ENCODE assay signal across 8 cellular contexts in the genomic region with DNA sequence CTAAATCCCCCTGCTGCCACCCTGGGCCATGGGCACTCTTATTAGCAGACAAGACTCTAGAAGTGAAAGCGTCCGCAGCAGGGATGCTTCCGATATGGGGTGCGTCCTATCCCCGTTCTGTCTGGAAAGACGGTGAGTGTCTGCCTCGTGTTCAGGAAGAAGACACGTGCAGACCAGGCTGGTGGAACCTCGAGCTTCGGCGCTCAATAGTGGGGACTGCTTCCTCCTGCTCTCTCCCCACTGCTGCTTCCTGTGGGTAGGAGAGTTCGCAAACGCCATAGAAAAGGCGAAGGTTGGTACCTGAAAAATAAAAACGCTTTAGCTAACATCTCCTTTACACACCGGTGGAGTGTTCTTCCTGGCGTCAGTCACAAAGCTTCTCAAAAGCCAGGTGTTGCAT.
DNase-seq lines count a peak whose midpoint lies in the region; ATAC-seq lines count a peak whose summit lies in the region.
"Not testable (repeated sequence)": the region's sequence is repeated elsewhere in the genome, so short reads cannot be mapped to it uniquely, and the experiment has no call there.

No MANE protein-coding gene starts in this region.

- H3K27me3 Mint-ChIP-seq in CD4-positive, alpha-beta memory T cell; activated CD8-positive, alpha-beta T cell treated with anti-CD3 and anti-CD28 coated beads, Interleukin-2, amount 10 ng/mL, durations not matched to agents 7 days and 5 days (ENCODE audit: low read depth); activated T-helper 1 cell treated with anti-CD3 and anti-CD28 coated beads, Interleukin-12 subunit alpha, Interleukin-12 subunit beta, Interleukin-2, Interleukin-4 antibody, amounts not matched to agents 30 ng/mL and 10 ng/mL and 1 ng/mL, durations not matched to agents 14 hours and 24 hours and 36 hours (ENCODE audit: insufficient read depth); activated naive CD8-positive, alpha-beta T cell; effector memory CD8-positive, alpha-beta T cell; stimulated activated naive CD8-positive, alpha-beta T cell treated with anti-CD3 and anti-CD28 coated beads, Interleukin-15, Interleukin-2, amounts not matched to agents 100 ng/mL and 50 ng/mL, for 24 hours: not testable (repeated sequence)

- not testable (repeated sequence) for ATAC-seq in activated CD8-positive, alpha-beta T cell treated with anti-CD3 and anti-CD28 coated beads, Interleukin-2, amount 10 ng/mL, durations not matched to agents 7 days and 5 days; effector memory CD8-positive, alpha-beta T cell (replicated peaks)

- peaks cover 69% of the 10 kb centered on the region for H3K4me1 ChIP-seq in CD4-positive, alpha-beta memory T cell (ENCODE audit: insufficient read depth, low read length)

- H3K36me3 Mint-ChIP-seq in CD4-positive, alpha-beta memory T cell; activated T-helper 1 cell treated with anti-CD3 and anti-CD28 coated beads, Interleukin-12 subunit alpha, Interleukin-12 subunit beta, Interleukin-2, Interleukin-4 antibody, amounts not matched to agents 30 ng/mL and 10 ng/mL and 1 ng/mL, durations not matched to agents 14 hours and 24 hours and 36 hours (ENCODE audit: low read depth); activated naive CD8-positive, alpha-beta T cell; effector memory CD8-positive, alpha-beta T cell (ENCODE audit: insufficient read depth); stimulated activated naive CD8-positive, alpha-beta T cell treated with anti-CD3 and anti-CD28 coated beads, Interleukin-15, Interleukin-2, amounts not matched to agents 100 ng/mL and 50 ng/mL, for 24 hours (ENCODE audit: low read depth): not testable (repeated sequence)
- peaks cover 14% of the 10 kb centered on the region for H3K36me3 Mint-ChIP-seq in activated CD8-positive, alpha-beta T cell treated with anti-CD3 and anti-CD28 coated beads, Interleukin-2, amount 10 ng/mL, durations not matched to agents 7 days and 5 days (ENCODE audit: low read depth)

- POLR2A ChIA-PET in CD4-positive, alpha-beta memory T cell (lab: Charles Lee; ENCODE audit: partially characterized antibody): interaction anchor here (3.1 kb wide), 1 partner anchor 8 kb away, joined by 18 read pairs; no protein-coding TSS in a partner anchor
- POLR2A ChIA-PET in activated CD8-positive, alpha-beta T cell treated with anti-CD3 and anti-CD28 coated beads, Interleukin-2, amount 10 ng/mL, durations not matched to agents 7 days and 5 days (lab: Charles Lee): not testable (repeated sequence)

- H3K4me3 Mint-ChIP-seq in CD4-positive, alpha-beta memory T cell: peak overlapping the region; percentile 8 to 81 (median 65)
- peak overlapping the region; percentile 20 for H3K4me3 Mint-ChIP-seq in activated CD8-positive, alpha-beta T cell treated with anti-CD3 and anti-CD28 coated beads, Interleukin-2, amount 10 ng/mL, durations not matched to agents 7 days and 5 days
- H3K4me3 Mint-ChIP-seq in activated T-helper 1 cell treated with anti-CD3 and anti-CD28 coated beads, Interleukin-12 subunit alpha, Interleukin-12 subunit beta, Interleukin-2, Interleukin-4 antibody, amounts not matched to agents 30 ng/mL and 10 ng/mL and 1 ng/mL, durations not matched to agents 14 hours and 24 hours and 36 hours: peak overlapping the region; percentile 15
- H3K4me3 Mint-ChIP-seq in activated naive CD8-positive, alpha-beta T cell: peak overlapping the region; percentile 22
- peak overlapping the region; percentile 29 to 43 for H3K4me3 Mint-ChIP-seq in effector memory CD8-positive, alpha-beta T cell
- H3K4me3 Mint-ChIP-seq in stimulated activated naive CD8-positive, alpha-beta T cell treated with anti-CD3 and anti-CD28 coated beads, Interleukin-15, Interleukin-2, amounts not matched to agents 100 ng/mL and 50 ng/mL, for 24 hours: peak overlapping the region; percentile 14

- not testable (repeated sequence) for H3K27me3 ChIP-seq in CD4-positive, alpha-beta memory T cell (ENCODE audit: insufficient read depth, low read length)

- intact Hi-C loops in CD4-positive, alpha-beta memory T cell (cut with micrococcal nuclease); activated T-helper 1 cell treated with anti-CD3 and anti-CD28 coated beads, Interleukin-12 subunit alpha, Interleukin-12 subunit beta, Interleukin-2, Interleukin-4 antibody, amounts not matched to agents 30 ng/mL and 10 ng/mL and 1 ng/mL, durations not matched to agents 14 hours and 24 hours and 36 hours (cut with micrococcal nuclease): not testable (repeated sequence)

- peak overlapping the region; percentile 47 to 92 (median 82) for H3K27ac Mint-ChIP-seq in CD4-positive, alpha-beta memory T cell
- peak overlapping the region; percentile 77 for H3K27ac Mint-ChIP-seq in activated CD8-positive, alpha-beta T cell treated with anti-CD3 and anti-CD28 coated beads, Interleukin-2, amount 10 ng/mL, durations not matched to agents 7 days and 5 days
- peak overlapping the region; percentile 70 for H3K27ac Mint-ChIP-seq in activated T-helper 1 cell treated with anti-CD3 and anti-CD28 coated beads, Interleukin-12 subunit alpha, Interleukin-12 subunit beta, Interleukin-2, Interleukin-4 antibody, amounts not matched to agents 30 ng/mL and 10 ng/mL and 1 ng/mL, durations not matched to agents 14 hours and 24 hours and 36 hours
- peak overlapping the region; percentile 92 for H3K27ac Mint-ChIP-seq in activated naive CD8-positive, alpha-beta T cell
- peak overlapping the region; percentile 46 to 78 for H3K27ac Mint-ChIP-seq in effector memory CD8-positive, alpha-beta T cell
- peak overlapping the region; percentile 82 for H3K27ac Mint-ChIP-seq in stimulated activated naive CD8-positive, alpha-beta T cell treated with anti-CD3 and anti-CD28 coated beads, Interleukin-15, Interleukin-2, amounts not matched to agents 100 ng/mL and 50 ng/mL, for 24 hours

- CTCF ChIA-PET in CD4-positive, alpha-beta memory T cell (lab: Charles Lee; ENCODE audit: partially characterized antibody): interaction anchor here (2.1 to 15.1 kb wide), 2 partner anchors 9 to 19 kb away, joined by 14 to 279 read pairs; no protein-coding TSS in a partner anchor
- CTCF ChIA-PET in activated CD8-positive, alpha-beta T cell treated with anti-CD3 and anti-CD28 coated beads, Interleukin-2, amount 10 ng/mL, durations not matched to agents 7 days and 5 days (lab: Charles Lee): interaction anchor here (1.7 to 2.5 kb wide), 2 partner anchors 10 to 12 kb away, joined by 6 to 13 read pairs; no protein-coding TSS in a partner anchor

- H3K9me3 Mint-ChIP-seq in CD4-positive, alpha-beta memory T cell; activated CD8-positive, alpha-beta T cell treated with anti-CD3 and anti-CD28 coated beads, Interleukin-2, amount 10 ng/mL, durations not matched to agents 7 days and 5 days (ENCODE audit: insufficient read depth); activated T-helper 1 cell treated with anti-CD3 and anti-CD28 coated beads, Interleukin-12 subunit alpha, Interleukin-12 subunit beta, Interleukin-2, Interleukin-4 antibody, amounts not matched to agents 30 ng/mL and 10 ng/mL and 1 ng/mL, durations not matched to agents 14 hours and 24 hours and 36 hours; activated naive CD8-positive, alpha-beta T cell (ENCODE audit: low read depth); effector memory CD8-positive, alpha-beta T cell; stimulated activated naive CD8-positive, alpha-beta T cell treated with anti-CD3 and anti-CD28 coated beads, Interleukin-15, Interleukin-2, amounts not matched to agents 100 ng/mL and 50 ng/mL, for 24 hours: not testable (repeated sequence)

- H3K9me3 ChIP-seq in CD4-positive, alpha-beta memory T cell (ENCODE audit: control insufficient read depth in 1 of 2, low read length in 2 of 2); KOPT-K1 (ENCODE audit: insufficient read depth, low read length, poor library complexity, severe bottlenecking): not testable (repeated sequence)

- not testable (repeated sequence) for H3K4me3 ChIP-seq in CD4-positive, alpha-beta memory T cell (ENCODE audit: low read length in 2 of 2)

- H3K4me1 Mint-ChIP-seq in CD4-positive, alpha-beta memory T cell: peaks cover 41 to 73% (median 58%) of the 10 kb centered on the region in 4 donors
- peaks cover 75% of the 10 kb centered on the region for H3K4me1 Mint-ChIP-seq in activated CD8-positive, alpha-beta T cell treated with anti-CD3 and anti-CD28 coated beads, Interleukin-2, amount 10 ng/mL, durations not matched to agents 7 days and 5 days (ENCODE audit: low read depth)
- peaks cover 76% of the 10 kb centered on the region for H3K4me1 Mint-ChIP-seq in activated T-helper 1 cell treated with anti-CD3 and anti-CD28 coated beads, Interleukin-12 subunit alpha, Interleukin-12 subunit beta, Interleukin-2, Interleukin-4 antibody, amounts not matched to agents 30 ng/mL and 10 ng/mL and 1 ng/mL, durations not matched to agents 14 hours and 24 hours and 36 hours (ENCODE audit: low read depth)
- H3K4me1 Mint-ChIP-seq in activated naive CD8-positive, alpha-beta T cell (ENCODE audit: low read depth): peaks cover 73% of the 10 kb centered on the region
- peaks cover 38 to 48% of the 10 kb centered on the region in 2 donors for H3K4me1 Mint-ChIP-seq in effector memory CD8-positive, alpha-beta T cell (ENCODE audit: low read depth in 2 of 2)
- H3K4me1 Mint-ChIP-seq in stimulated activated naive CD8-positive, alpha-beta T cell treated with anti-CD3 and anti-CD28 coated beads, Interleukin-15, Interleukin-2, amounts not matched to agents 100 ng/mL and 50 ng/mL, for 24 hours (ENCODE audit: low read depth): peaks cover 94% of the 10 kb centered on the region

- H3K36me3 ChIP-seq in CD4-positive, alpha-beta memory T cell (ENCODE audit: insufficient read depth, low read length); KOPT-K1 (ENCODE audit: insufficient read depth, low read length): not testable (repeated sequence)

- not testable (repeated sequence) for H3K27ac ChIP-seq in CD4-positive, alpha-beta memory T cell (ENCODE audit: low read depth, low read length)
- H3K27ac ChIP-seq in KOPT-K1 (ENCODE audit: low read depth, low read length, poor library complexity, severe bottlenecking): peak overlapping the region; percentile 10

- not testable (repeated sequence) for DNase-seq in CD4-positive, alpha-beta memory T cell; activated CD8-positive, alpha-beta T cell treated with anti-CD3 and anti-CD28 coated beads, Interleukin-2, amount 10 ng/mL, durations not matched to agents 7 days and 5 days; activated T-helper 1 cell treated with anti-CD3 and anti-CD28 coated beads, Interleukin-12 subunit alpha, Interleukin-12 subunit beta, Interleukin-2, Interleukin-4 antibody, amounts not matched to agents 30 ng/mL and 10 ng/mL and 1 ng/mL, durations not matched to agents 14 hours and 24 hours and 36 hours (ENCODE audit: low spot score); effector memory CD8-positive, alpha-beta T cell
- peak; percentile 19 for DNase-seq in UCSD-AML1 (lab: John Stamatoyannopoulos, UW; ENCODE audit: unreplicated experiment)

Comparison
In these comparisons a context has a peak if more than half of its experiments do, and no peak if none do; other contexts are left out.
1. H3K4me3 Mint-ChIP-seq: peak in every context shown above with its lines; median percentile 65 in CD4-positive, alpha-beta memory T cell; 36 in effector memory CD8-positive, alpha-beta T cell; 22 in activated naive CD8-positive, alpha-beta T cell; 20 in activated CD8-positive, alpha-beta T cell treated with anti-CD3 and anti-CD28 coated beads, Interleukin-2, amount 10 ng/mL, durations not matched to agents 7 days and 5 days; 15 in activated T-helper 1 cell treated with anti-CD3 and anti-CD28 coated beads, Interleukin-12 subunit alpha, Interleukin-12 subunit beta, Interleukin-2, Interleukin-4 antibody, amounts not matched to agents 30 ng/mL and 10 ng/mL and 1 ng/mL, durations not matched to agents 14 hours and 24 hours and 36 hours; 14 in stimulated activated naive CD8-positive, alpha-beta T cell treated with anti-CD3 and anti-CD28 coated beads, Interleukin-15, Interleukin-2, amounts not matched to agents 100 ng/mL and 50 ng/mL, for 24 hours.